ENCODE assay signal across 13 cellular contexts in genomic region chr7:131020759-131021219, GRCh38.
DNase-seq lines count a peak whose midpoint lies in the region; ATAC-seq and TF ChIP-seq lines count a peak whose summit lies in the region.
"Had no signal": no experiment of that assay in that cellular context is flagged by ENCODE, and none has a peak within 500 bp of the region (broad histone marks: within the 10 kb centered on the region; RNA-seq: fewer than 3 reads in every experiment).

No MANE protein-coding gene starts in this region.

- peak; percentile 50 for ATAC-seq in GM19023 (IDR thresholded peaks at IDR 0.05; ENCODE audit: unreplicated experiment)
- ATAC-seq in HG03135 (IDR thresholded peaks at IDR 0.05; ENCODE audit: unreplicated experiment) = peak; percentile 32
- no peak for ATAC-seq in upper lobe of left lung (ENCODE audit: low FRiP score in 2 of 2)
- ATAC-seq: left ventricle myocardium superior had no signal

- H3K27ac ChIP-seq in DOHH2 (ENCODE audit: low read depth, low read length) = 0 out of 2 replicates have a peak overlapping the region, but pooled peaks have one; percentile 7
- H3K27ac ChIP-seq in right atrium auricular region = no peak overlapping the region
- no peak overlapping the region for H3K27ac ChIP-seq in colonic mucosa
- no peak overlapping the region for H3K27ac ChIP-seq in upper lobe of left lung
- H3K27ac ChIP-seq: C4-2B had no signal

- WGBS in upper lobe of left lung, 2 donors = 72 to 77% methylated on average over 7 of the region's 7 CpGs

- H3K4me3 ChIP-seq in DOHH2 (ENCODE audit: low read length) (peak overlapping the region; percentile 21), right atrium auricular region (no peak overlapping the region), colonic mucosa (no peak overlapping the region), upper lobe of left lung (no peak overlapping the region)
- H3K4me3 ChIP-seq: tibial nerve had no signal

- H3K36me3 Mint-ChIP-seq in activated naive CD8-positive, alpha-beta T cell = peaks cover 21% of the 10 kb centered on the region

- H3K9me3 ChIP-seq in DOHH2 (ENCODE audit: control insufficient read depth, insufficient read depth, low read length) (no peaks in the 10 kb centered on the region), right atrium auricular region (no peaks in the 10 kb centered on the region), colonic mucosa (no peaks in the 10 kb centered on the region), upper lobe of left lung (no peaks in the 10 kb centered on the region)
- H3K9me3 ChIP-seq: tibial nerve had no signal

- TF ChIP-seq POLR2A in upper lobe of left lung (IDR thresholded peaks at IDR 0.05) = no peak

- no peak for TF ChIP-seq EP300 in upper lobe of left lung (IDR thresholded peaks at IDR 0.05)

- peaks cover 30% of the 10 kb centered on the region for H4K20me1 ChIP-seq in DOHH2 (ENCODE audit: control insufficient read depth, insufficient read depth, low read depth, low read length)

- H3K4me1 ChIP-seq in DOHH2 (ENCODE audit: control insufficient read depth, low read length) (peaks cover 50% of the 10 kb centered on the region), right atrium auricular region (peaks cover 0 to 70% of the 10 kb centered on the region in 2 donors), colonic mucosa (no peaks in the 10 kb centered on the region), upper lobe of left lung (peaks cover 35 to 65% (median 39%) of the 10 kb centered on the region in 4 donors)

- peak overlapping the region; percentile 96 for H3K27ac Mint-ChIP-seq in activated naive CD8-positive, alpha-beta T cell

- DNase-seq in right atrium auricular region (ENCODE audit: low spot score) (no peak), COR-L47 (lab: John Stamatoyannopoulos, UW) (no peak), colonic mucosa (no peak), upper lobe of left lung (no peak)
- DNase-seq: activated CD4-positive, alpha-beta T cell treated with anti-CD3 and anti-CD28 coated beads, Interleukin-2, amount 50 U/mL, for 48 hours; left ventricle myocardium superior; SHP77 treated with DMSO at 0.1 percent for 48 hours had no signal

- H3K4me2 ChIP-seq in DOHH2 (ENCODE audit: low read length) = peak overlapping the region; percentile 47

- peaks cover 82% of the 10 kb centered on the region for H3K4me1 Mint-ChIP-seq in activated naive CD8-positive, alpha-beta T cell (ENCODE audit: low read depth)

- H3K9ac ChIP-seq in colonic mucosa (ENCODE audit: low read depth in 2 of 2, low read length in 2 of 2) = no peak overlapping the region

- H3K79me2 ChIP-seq in DOHH2 (ENCODE audit: control insufficient read depth, low read length) = peaks cover 92% of the 10 kb centered on the region

- no peaks in the 10 kb centered on the region for H3K9me3 Mint-ChIP-seq in activated naive CD8-positive, alpha-beta T cell (ENCODE audit: low read depth)

- intact Hi-C loops in colonic mucosa (cut with DNase I) = no loop called here

- no peaks in the 10 kb centered on the region for H3K27me3 ChIP-seq in DOHH2 (ENCODE audit: control insufficient read depth, low read length)
- H3K27me3 ChIP-seq in right atrium auricular region = no peaks in the 10 kb centered on the region
- H3K27me3 ChIP-seq in colonic mucosa = no peaks in the 10 kb centered on the region
- H3K27me3 ChIP-seq in upper lobe of left lung = no peaks in the 10 kb centered on the region
- H3K27me3 ChIP-seq: tibial nerve had no signal

- peaks cover 13% of the 10 kb centered on the region for H3F3A ChIP-seq in DOHH2 (ENCODE audit: control insufficient read depth, insufficient read depth)

- TF ChIP-seq CTCF in DOHH2 (IDR thresholded peaks at IDR 0.05; ENCODE audit: low read depth, low read length, poor library complexity, severe bottlenecking) (no peak), right atrium auricular region (IDR thresholded peaks at IDR 0.05) (no peak), colonic mucosa (IDR thresholded peaks at IDR 0.05) (no peak), upper lobe of left lung (IDR thresholded peaks at IDR 0.05) (no peak)

- no peaks in the 10 kb centered on the region for H3K27me3 Mint-ChIP-seq in activated naive CD8-positive, alpha-beta T cell

- H3K9me2 ChIP-seq in DOHH2 (replicated peaks; ENCODE audit: control insufficient read depth, low read length) = no peaks in the 10 kb centered on the region

- peak overlapping the region; percentile 75 for H3K4me3 Mint-ChIP-seq in activated naive CD8-positive, alpha-beta T cell

- peaks cover 46% of the 10 kb centered on the region for H3K36me3 ChIP-seq in DOHH2 (ENCODE audit: control insufficient read depth, low read length)
- no peaks in the 10 kb centered on the region for H3K36me3 ChIP-seq in right atrium auricular region
- no peaks in the 10 kb centered on the region for H3K36me3 ChIP-seq in colonic mucosa
- H3K36me3 ChIP-seq in upper lobe of left lung = peaks cover 0 to 14% (median 6%) of the 10 kb centered on the region in 4 donors
- H3K36me3 ChIP-seq: tibial nerve had no signal

Comparison
In these comparisons a context has a peak if more than half of its experiments do, and no peak if none do; other contexts are left out.
1. ATAC-seq: peak in GM19023 (single experiment) and HG03135 (single experiment); none in upper lobe of left lung (0 of 2).